Comparison of ENCODE assay signal across 1 cellular context in genomic region chr11:33029218-33029617, GRCh38. TPM values are rescaled to one million over a fixed set of nuclear protein-coding genes. Genes with fewer than 3 reads are reported as not detected.
"Had no signal": no experiment of that assay in that cellular context is flagged by ENCODE, and none has a peak within 500 bp of the region (broad histone marks: within the 10 kb centered on the region; RNA-seq: fewer than 3 reads in every experiment).

No MANE protein-coding gene starts in this region.

RNA-seq across cellular contexts. Expression of gene DEPDC7, which starts 13.5 kb away (rescaled TPM):
- total RNA-seq: PC-3 had no signal
